11 cellular contexts compared by ENCODE assay signal in the genomic region with DNA sequence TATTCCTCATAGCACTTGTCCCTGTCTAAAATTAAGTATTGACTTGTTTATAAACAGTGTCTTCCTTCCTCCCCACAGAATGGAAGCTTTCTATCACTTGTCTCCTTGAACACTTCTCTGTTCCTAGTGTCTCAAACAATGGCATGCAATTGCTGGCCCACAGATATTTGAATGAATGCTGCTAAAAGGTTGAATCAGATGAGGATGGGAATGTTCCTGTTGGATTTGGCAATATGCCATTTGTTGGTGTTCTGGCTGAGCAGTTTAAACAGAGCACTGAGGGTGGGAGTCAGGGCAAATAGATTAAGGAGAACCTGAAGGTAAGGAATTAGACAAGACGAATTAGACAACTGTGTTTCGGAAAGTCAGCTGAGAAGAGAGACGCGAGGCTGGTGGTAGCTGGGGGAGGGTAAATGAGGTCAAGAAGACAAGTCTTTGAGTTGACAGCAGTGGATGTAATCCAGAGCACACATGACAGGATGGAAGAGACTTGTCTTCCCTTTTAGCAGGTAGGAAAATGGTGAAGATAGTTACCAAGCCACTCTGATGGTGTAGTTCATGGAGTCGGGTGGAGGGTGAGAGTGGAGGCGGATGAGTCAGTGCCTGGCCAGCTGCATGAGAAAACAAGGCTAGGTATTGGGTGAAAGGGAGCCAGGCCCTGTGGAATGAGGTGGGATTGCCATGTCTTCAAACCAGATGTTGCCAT. TPM values are rescaled to one million over a fixed set of nuclear protein-coding genes. Genes with fewer than 3 reads are reported as not detected.
DNase-seq lines count a peak whose midpoint lies in the region; ATAC-seq and TF ChIP-seq lines count a peak whose summit lies in the region.
"Had no signal": no experiment of that assay in that cellular context is flagged by ENCODE, and none has a peak within 500 bp of the region (broad histone marks: within the 10 kb centered on the region; RNA-seq: fewer than 3 reads in every experiment).

No MANE protein-coding gene starts in this region.

- H3K27ac ChIP-seq in heart right ventricle (no peak overlapping the region), left ventricle myocardium inferior (replicated peaks) (no peak overlapping the region), RWPE1 (no peak overlapping the region), transverse colon (no peak overlapping the region)

- DNase-seq in heart right ventricle (no peak), left ventricle myocardium inferior (no peak), RWPE1 (ENCODE audit: low spot score) (peak; percentile 57), foreskin fibroblast (peak; percentile 78 to 87), stromal cell of bone marrow (ENCODE audit: low read depth) (peak; percentile 22), transverse colon (no peak), anterior cingulate cortex (lab: John Stamatoyannopoulos, UW) (no peak)
- DNase-seq: activated CD8-positive, alpha-beta memory T cell treated with anti-CD3 and anti-CD28 coated beads for 24 hours; DMS79 had no signal

- in situ Hi-C loops in transverse colon (cut with MboI; ENCODE audit: low pct_ligation_motif_present in 1 of 4, low pct_unique_long_range_greater_than_20kb in 1 of 4, low sequenced_read_pairs in 3 of 4): no loop called here

- H3K27me3 ChIP-seq in heart right ventricle (no peaks in the 10 kb centered on the region), left ventricle myocardium inferior (ENCODE audit: low read depth) (no peaks in the 10 kb centered on the region), transverse colon (no peaks in the 10 kb centered on the region)

- TF ChIP-seq CTCF in heart right ventricle (IDR thresholded peaks at IDR 0.05): no peak
- no peak for TF ChIP-seq CTCF in left ventricle myocardium inferior (IDR thresholded peaks at IDR 0.05; ENCODE audit: borderline replicate concordance)
- TF ChIP-seq CTCF in RWPE1 (conservative IDR thresholded peaks at IDR 0.05; ENCODE audit: low read depth): no peak
- no peak for TF ChIP-seq CTCF in foreskin fibroblast (IDR thresholded peaks at IDR 0.05; ENCODE audit: low read depth, low read length)
- TF ChIP-seq CTCF in transverse colon (IDR thresholded peaks at IDR 0.05): no peak

- 63 to 72% methylated on average over 6 of the region's 6 CpGs for WGBS in heart right ventricle, 2 donors
- WGBS in transverse colon (ENCODE audit: low coverage in 1 of 2), 2 donors: 82 to 91% methylated on average over 6 of the region's 6 CpGs

- H3K4me1 ChIP-seq in heart right ventricle (peaks cover 0 to 57% (median 9%) of the 10 kb centered on the region in 9 donors), left ventricle myocardium inferior (peaks cover 16% of the 10 kb centered on the region), transverse colon (peaks cover 0 to 4% (median 0%) of the 10 kb centered on the region in 4 donors)

- ATAC-seq in heart right ventricle: peak in 5 of 8 donors; percentile 28 to 41 (median 30)
- no peak for ATAC-seq in GM18498 (IDR thresholded peaks at IDR 0.05; ENCODE audit: unreplicated experiment)

- intact Hi-C loops in heart right ventricle (cut with DNase I): loop anchor here in 2 of 10 donors (10.0 kb wide), 2 partner anchors 110 to 220 kb away; a partner anchor contains a TSS
- intact Hi-C loops in left ventricle myocardium inferior (cut with micrococcal nuclease): no loop called here
- intact Hi-C loops in transverse colon (cut with DNase I; ENCODE audit: low total_unique reads): no loop called here

- CTCF ChIA-PET in RWPE1 (lab: Yijun Ruan, JAX): interaction anchor here (0.6 kb wide), 1 partner anchor 95 kb away, joined by 3 read pairs; no protein-coding TSS in a partner anchor

- TF ChIP-seq EP300 in transverse colon (IDR thresholded peaks at IDR 0.05; ENCODE audit: low read depth): no peak

- H3K9me3 ChIP-seq in heart right ventricle: no peaks in the 10 kb centered on the region
- H3K9me3 ChIP-seq in left ventricle myocardium inferior (replicated peaks): no peaks in the 10 kb centered on the region
- no peaks in the 10 kb centered on the region for H3K9me3 ChIP-seq in transverse colon

- H3K36me3 ChIP-seq in heart right ventricle (peaks cover 0 to 51% (median 26%) of the 10 kb centered on the region in 9 donors), left ventricle myocardium inferior (peaks cover 39% of the 10 kb centered on the region), transverse colon (peaks cover 0 to 35% (median 13%) of the 10 kb centered on the region in 4 donors)

- no peak for TF ChIP-seq POLR2A in transverse colon (IDR thresholded peaks at IDR 0.05)

- POLR2A ChIA-PET in RWPE1 (lab: Yijun Ruan, JAX; ENCODE audit: low non-redundant PET): no interaction called here

- H3K4me3 ChIP-seq in heart right ventricle (no peak overlapping the region), left ventricle myocardium inferior (no peak overlapping the region), foreskin fibroblast (ENCODE audit: low read depth in 1 of 2, low read length in 2 of 2) (no peak overlapping the region), transverse colon (no peak overlapping the region)

RNA-seq across cellular contexts. Expression of a gene that starts 58.3 kb away (rescaled TPM):
- total RNA-seq in heart right ventricle (under 1 TPM in 1 of 10 donors, not detected in 9; 0.47 TPM), left ventricle myocardium inferior (not detected), transverse colon (not detected)
- polyA plus RNA-seq in heart right ventricle: not detected
- polyA plus RNA-seq: naive thymus-derived CD4-positive, alpha-beta T cell had no signal

Comparison
In these comparisons a context has a peak if more than half of its experiments do, and no peak if none do; other contexts are left out.
1. DNase-seq: peak in RWPE1 (single experiment), foreskin fibroblast (2 of 2) and stromal cell of bone marrow (single experiment); none in heart right ventricle (0 of 2), left ventricle myocardium inferior (single experiment), transverse colon (single experiment) and anterior cingulate cortex (0 of 58).